ENCODE assay signal across 8 cellular contexts in the genomic region with DNA sequence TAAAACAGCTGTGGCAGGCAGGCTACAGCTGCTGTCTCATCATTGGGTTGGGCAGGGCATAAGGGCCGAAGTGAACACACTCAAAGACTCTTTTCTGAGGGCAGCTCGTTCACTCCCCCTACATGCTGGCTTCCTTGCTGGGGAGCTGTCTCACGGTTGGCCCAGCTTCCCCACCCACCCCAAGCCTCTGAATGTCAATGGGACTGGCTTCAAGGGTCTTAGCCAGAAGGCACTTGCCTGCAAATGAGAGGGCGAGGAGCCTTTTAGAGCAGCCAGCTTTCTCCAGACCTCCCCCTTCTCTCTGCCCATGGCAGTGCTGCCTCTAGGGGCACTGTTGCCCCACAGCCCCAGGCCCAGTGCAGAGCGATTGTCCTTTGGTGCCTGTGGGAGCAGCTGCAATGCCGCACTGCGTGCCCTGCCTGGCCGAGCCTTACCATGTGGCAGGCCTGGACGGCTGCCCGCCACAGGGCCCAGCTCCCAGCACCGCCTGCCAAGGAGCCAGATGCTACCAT.
DNase-seq lines count a peak whose midpoint lies in the region; ATAC-seq and TF ChIP-seq lines count a peak whose summit lies in the region.

No MANE protein-coding gene starts in this region.

- ATAC-seq in activated T-helper 17 cell treated with anti-CD3 and anti-CD28 coated beads, Interleukin-2, amount 50 U/mL, for 72 hours (replicated peaks), result peak; percentile 35
- ATAC-seq in heart left ventricle (peak; percentile 97 to 99 (median 98)), HG03280 (IDR thresholded peaks at IDR 0.05; ENCODE audit: unreplicated experiment) (no peak), HG03457 (IDR thresholded peaks at IDR 0.05; ENCODE audit: unreplicated experiment) (no peak)

- intact Hi-C loops in activated CD4-positive, alpha-beta T cell treated with anti-CD3 and anti-CD28 coated beads, Interleukin-2, amount 10 ng/mL, durations not matched to agents 24 days and 14 days (cut with micrococcal nuclease), result no loop called here
- intact Hi-C loops in heart left ventricle (cut with DNase I), result no loop called here

- peak overlapping the region in 9 of 12 donors; percentile 43 to 68 (median 62) for H3K27ac ChIP-seq in heart left ventricle

- TF ChIP-seq POLR2A in heart left ventricle (IDR thresholded peaks at IDR 0.05), result no peak

- peaks cover 45% of the 10 kb centered on the region for H3K36me3 ChIP-seq in MG63
- peaks cover 0 to 3% (median 0%) of the 10 kb centered on the region in 9 donors for H3K36me3 ChIP-seq in heart left ventricle

- no peaks in the 10 kb centered on the region for H3K4me1 Mint-ChIP-seq in activated CD4-positive, alpha-beta T cell treated with anti-CD3 and anti-CD28 coated beads, Interleukin-2, amount 10 ng/mL, durations not matched to agents 24 days and 14 days
- H3K4me1 Mint-ChIP-seq in activated T-helper 17 cell treated with anti-CD3 and anti-CD28 coated beads, Interleukin-2, amount 50 U/mL, for 72 hours, result no peaks in the 10 kb centered on the region

- H3K27me3 ChIP-seq in MG63 (no peaks in the 10 kb centered on the region), heart left ventricle (no peaks in the 10 kb centered on the region)

- TF ChIP-seq CTCF in heart left ventricle (IDR thresholded peaks at IDR 0.05), result peak; percentile 29 to 74 (median 58)

- H3K4me3 ChIP-seq in MG63 (no peak overlapping the region), heart left ventricle (no peak overlapping the region)

- WGBS in heart left ventricle, 4 donors, result 40 to 69% (median 48%) methylated on average over 7 to 11 of the region's 11 CpGs

- no peak overlapping the region for H3K4me3 Mint-ChIP-seq in activated CD4-positive, alpha-beta T cell treated with anti-CD3 and anti-CD28 coated beads, Interleukin-2, amount 10 ng/mL, durations not matched to agents 24 days and 14 days
- H3K4me3 Mint-ChIP-seq in activated T-helper 17 cell treated with anti-CD3 and anti-CD28 coated beads, Interleukin-2, amount 50 U/mL, for 72 hours, result no peak overlapping the region

- H3K9me3 ChIP-seq in MG63 (no peaks in the 10 kb centered on the region), heart left ventricle (no peaks in the 10 kb centered on the region)

- no peak overlapping the region for H3K27ac Mint-ChIP-seq in activated CD4-positive, alpha-beta T cell treated with anti-CD3 and anti-CD28 coated beads, Interleukin-2, amount 10 ng/mL, durations not matched to agents 24 days and 14 days
- no peak overlapping the region for H3K27ac Mint-ChIP-seq in activated T-helper 17 cell treated with anti-CD3 and anti-CD28 coated beads, Interleukin-2, amount 50 U/mL, for 72 hours

- H3K27me3 Mint-ChIP-seq in activated CD4-positive, alpha-beta T cell treated with anti-CD3 and anti-CD28 coated beads, Interleukin-2, amount 10 ng/mL, durations not matched to agents 24 days and 14 days, result peaks cover 10% of the 10 kb centered on the region
- H3K27me3 Mint-ChIP-seq in activated T-helper 17 cell treated with anti-CD3 and anti-CD28 coated beads, Interleukin-2, amount 50 U/mL, for 72 hours, result peaks cover 19% of the 10 kb centered on the region

- H3K4me1 ChIP-seq in heart left ventricle, result peaks cover 0 to 19% (median 5%) of the 10 kb centered on the region in 12 donors

- no peaks in the 10 kb centered on the region for H3K9me3 Mint-ChIP-seq in activated CD4-positive, alpha-beta T cell treated with anti-CD3 and anti-CD28 coated beads, Interleukin-2, amount 10 ng/mL, durations not matched to agents 24 days and 14 days
- H3K9me3 Mint-ChIP-seq in activated T-helper 17 cell treated with anti-CD3 and anti-CD28 coated beads, Interleukin-2, amount 50 U/mL, for 72 hours, result no peaks in the 10 kb centered on the region

- no peaks in the 10 kb centered on the region for H3K36me3 Mint-ChIP-seq in activated CD4-positive, alpha-beta T cell treated with anti-CD3 and anti-CD28 coated beads, Interleukin-2, amount 10 ng/mL, durations not matched to agents 24 days and 14 days (ENCODE audit: low read depth)
- H3K36me3 Mint-ChIP-seq in activated T-helper 17 cell treated with anti-CD3 and anti-CD28 coated beads, Interleukin-2, amount 50 U/mL, for 72 hours (ENCODE audit: low read depth), result no peaks in the 10 kb centered on the region

- DNase-seq in activated CD4-positive, alpha-beta T cell treated with anti-CD3 and anti-CD28 coated beads, Interleukin-2, amount 10 ng/mL, durations not matched to agents 24 days and 14 days, result peak; percentile 60
- no peak for DNase-seq in activated CD4-positive, alpha-beta T cell treated with anti-CD3 and anti-CD28 coated beads for 1 hour
- peak; percentile 93 for DNase-seq in MG63
- DNase-seq in heart left ventricle, result peak; percentile 66 to 90 (median 82)
- peak; percentile 93 for DNase-seq in putamen (ENCODE audit: low spot score)

Comparison
In these comparisons a context has a peak if more than half of its experiments do, and no peak if none do; other contexts are left out.
1. ATAC-seq: peak in activated T-helper 17 cell treated with anti-CD3 and anti-CD28 coated beads, Interleukin-2, amount 50 U/mL, for 72 hours (single experiment) and heart left ventricle (4 of 4); none in HG03280 (single experiment) and HG03457 (single experiment).